3 cellular contexts compared by ENCODE assay signal in the genomic region with DNA sequence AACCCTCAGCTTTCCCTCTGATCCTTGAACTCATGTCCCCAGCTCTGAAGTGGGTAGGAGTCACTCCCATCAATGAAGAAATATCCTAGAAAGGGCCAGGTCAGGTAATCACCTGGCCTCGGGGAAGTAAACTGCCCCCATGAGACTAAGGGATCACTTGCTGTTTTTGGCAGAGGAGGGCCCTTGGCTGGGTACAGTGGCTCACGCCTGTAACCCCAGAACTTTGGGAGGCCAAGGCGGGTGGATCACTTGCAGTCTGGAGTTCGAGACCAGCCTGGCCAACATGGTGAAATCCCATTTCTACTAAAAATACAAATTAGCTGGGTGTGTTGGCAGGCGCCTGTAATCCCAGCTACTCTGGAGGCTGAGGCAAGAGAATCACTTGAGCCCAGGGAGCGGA. TPM values are rescaled to one million over a fixed set of nuclear protein-coding genes. Genes with fewer than 3 reads are reported as not detected.
"Had no signal": no experiment of that assay in that cellular context is flagged by ENCODE, and none has a peak within 500 bp of the region (broad histone marks: within the 10 kb centered on the region; RNA-seq: fewer than 3 reads in every experiment).

No MANE protein-coding gene starts in this region.

RNA-seq across cellular contexts. Expression of a gene that starts 20.6 kb away (rescaled TPM):
- total RNA-seq: activated T-helper 2 cell treated with anti-CD3 and anti-CD28 coated beads, Interferon-gamma antibody, Interleukin-2, Interleukin-4, amounts not matched to agents 10 μg/mL and 5 μg/mL and 100 μg/mL, durations not matched to agents 14 hours and 24 hours and 36 hours; SJSA1 had no signal
- polyA plus RNA-seq: hepatocyte had no signal
